In genomic region chr13:62357887-62358645, GRCh38 we compare ENCODE assay signal across 8 cellular contexts.
DNase-seq lines count a peak whose midpoint lies in the region; ATAC-seq and TF ChIP-seq lines count a peak whose summit lies in the region.

No MANE protein-coding gene starts in this region.

- TF ChIP-seq CTCF in Panc1 (IDR thresholded peaks at IDR 0.05) (peak; percentile 62), adrenal gland (IDR thresholded peaks at IDR 0.05) (peak in 2 of 6 experiments; percentile 2 to 17)

- H3K4me1 ChIP-seq in Panc1 (ENCODE audit: control insufficient read depth, insufficient read depth, low read length) = no peaks in the 10 kb centered on the region
- H3K4me1 ChIP-seq in adrenal gland (replicated peaks in 1 of 2) = no peaks in the 10 kb centered on the region

- ATAC-seq in HG03280 (IDR thresholded peaks at IDR 0.05; ENCODE audit: unreplicated experiment) (peak; percentile 75), Panc1 (peak; percentile 77; the same call in 1 of the 2 replicates), GM21825 (IDR thresholded peaks at IDR 0.05; ENCODE audit: unreplicated experiment) (no peak), HG03571 (IDR thresholded peaks at IDR 0.05; ENCODE audit: unreplicated experiment) (no peak)

- H3K9me3 ChIP-seq in Panc1 (ENCODE audit: control insufficient read depth, insufficient read depth, low read depth, low read length) = no peaks in the 10 kb centered on the region
- no peaks in the 10 kb centered on the region for H3K9me3 ChIP-seq in adrenal gland (replicated peaks in 1 of 3)

- CTCF ChIA-PET in Panc1 (lab: Charles Lee) = interaction anchor here (0.7 kb wide), 1 partner anchor 38 kb away, joined by 7 read pairs; no protein-coding TSS in a partner anchor

- POLR2A ChIA-PET in Panc1 (lab: Charles Lee) = no interaction called here

- H3K36me3 ChIP-seq in Panc1 (ENCODE audit: control insufficient read depth, insufficient read depth, low read length) (no peaks in the 10 kb centered on the region), adrenal gland (replicated peaks in 1 of 2) (no peaks in the 10 kb centered on the region)

- H3K27ac ChIP-seq in Panc1 (ENCODE audit: low read length) (no peak overlapping the region), adrenal gland (no peak overlapping the region)

- H3K4me3 ChIP-seq in Panc1 (ENCODE audit: low read depth in 2 of 2, low read length in 2 of 2) (no peak overlapping the region), adrenal gland (no peak overlapping the region)

- WGBS in adrenal gland, 4 donors = 46 to 62% (median 52%) methylated on average over 2 of the region's 2 CpGs

- DNase-seq in DMS 273 (lab: John Stamatoyannopoulos, UW; ENCODE audit: unreplicated experiment) = peak; percentile 64
- no peak for DNase-seq in DMS 273 treated with DMSO at 0.1 percent for 48 hours (lab: John Stamatoyannopoulos, UW)
- peak; percentile 32 for DNase-seq in Panc1 (ENCODE audit: low read depth, low spot score)
- DNase-seq in glomerular visceral epithelial cell (ENCODE audit: extremely low spot score) = peak; percentile 54
- DNase-seq in adrenal gland = no peak

- BruUV-seq in Panc1 (replicated peaks; lab: Mats Ljungman, UMichigan) = no TSS peak

- in situ Hi-C loops in Panc1 (cut with HindIII; ENCODE audit: low pct_unique_long_range_greater_than_20kb, low sequenced_read_pairs) = loop anchor here (25.0 kb wide), 1 partner anchor 321 kb away; no protein-coding TSS in a partner anchor

- H3K27me3 ChIP-seq in Panc1 (ENCODE audit: control insufficient read depth, insufficient read depth, low read length) (no peaks in the 10 kb centered on the region), adrenal gland (no peaks in the 10 kb centered on the region)

- no peak for TF ChIP-seq POLR2A in adrenal gland (IDR thresholded peaks at IDR 0.05)

- intact Hi-C loops in Panc1 (cut with micrococcal nuclease; ENCODE audit: unreplicated experiment) = loop anchor here (2.0 to 10.0 kb wide), 3 partner anchors 37 to 343 kb away; no protein-coding TSS in a partner anchor
- intact Hi-C loops in adrenal gland (cut with DNase I) = no loop called here

Comparison
In these comparisons a context has a peak if more than half of its experiments do, and no peak if none do; other contexts are left out.
1. DNase-seq: peak in DMS 273 (single experiment), Panc1 (single experiment) and glomerular visceral epithelial cell (single experiment); none in DMS 273 treated with DMSO at 0.1 percent for 48 hours (single experiment) and adrenal gland (0 of 7).
2. ATAC-seq: peak in HG03280 (single experiment) and Panc1 (single experiment); none in GM21825 (single experiment) and HG03571 (single experiment).